Comparison of ENCODE assay signal across 17 cellular contexts in the genomic region with DNA sequence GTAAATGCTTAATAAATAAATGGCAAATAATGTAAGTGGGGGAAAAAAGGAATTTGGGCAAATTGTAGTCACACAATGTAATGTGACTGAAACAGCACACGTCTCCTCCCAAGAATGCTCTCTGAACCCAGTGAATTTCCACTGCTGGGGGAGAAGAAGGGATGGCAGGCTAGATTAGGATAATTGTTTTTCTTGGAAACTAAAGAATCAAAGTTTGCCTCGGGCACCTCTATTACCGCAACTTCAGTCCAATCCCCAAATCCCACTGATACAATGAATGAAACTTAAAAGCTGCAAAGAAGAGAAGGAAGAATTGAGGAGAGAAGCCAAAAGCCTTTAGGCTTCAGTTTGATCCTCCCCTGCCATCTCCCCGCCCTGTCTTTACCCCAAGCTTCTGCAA.
DNase-seq lines count a peak whose midpoint lies in the region; ATAC-seq, FAIRE-seq and TF ChIP-seq lines count a peak whose summit lies in the region.
"Had no signal": no experiment of that assay in that cellular context is flagged by ENCODE, and none has a peak within 500 bp of the region (broad histone marks: within the 10 kb centered on the region; RNA-seq: fewer than 3 reads in every experiment).

No MANE protein-coding gene starts in this region.

- no peaks in the 10 kb centered on the region for H3K23me2 ChIP-seq in H1 (ENCODE audit: low read depth, low read length)

- H3K9me2 ChIP-seq in GM23248 (ENCODE audit: insufficient read depth) (no peaks in the 10 kb centered on the region), PC-3 (replicated peaks; ENCODE audit: low read length) (no peaks in the 10 kb centered on the region)
- H3K9me2 ChIP-seq: SK-N-SH had no signal

- no peak overlapping the region for H4K8ac ChIP-seq in H1 (ENCODE audit: extremely low read depth, insufficient read depth, low read length)

- H3K9ac ChIP-seq in GM23248: no peak overlapping the region
- no peak overlapping the region for H3K9ac ChIP-seq in H1 (replicated peaks in 1 of 4; ENCODE audit: extremely low read depth in 1 of 4, low read depth in 3 of 4, low read length in 3 of 4)
- no peak overlapping the region for H3K9ac ChIP-seq in PC-3 (ENCODE audit: low read length)
- H3K9ac ChIP-seq: SK-N-SH had no signal

- no peaks in the 10 kb centered on the region for H3K27me3 ChIP-seq in GM23248 (replicated peaks; ENCODE audit: insufficient read depth)
- no peaks in the 10 kb centered on the region for H3K27me3 ChIP-seq in SJSA1 (replicated peaks)
- H3K27me3 ChIP-seq in H1 (replicated peaks in 1 of 4; ENCODE audit: control insufficient read depth in 3 of 4, extremely low read depth in 1 of 4, insufficient read depth in 3 of 4, low read length in 3 of 4): no peaks in the 10 kb centered on the region
- no peaks in the 10 kb centered on the region for H3K27me3 ChIP-seq in H7 (ENCODE audit: control insufficient read depth, insufficient read depth, low read length)
- H3K27me3 ChIP-seq in PC-3 (ENCODE audit: low read length): no peaks in the 10 kb centered on the region

- H3K79me2 ChIP-seq in GM23248 (ENCODE audit: insufficient read depth) (no peaks in the 10 kb centered on the region), H1 (ENCODE audit: control insufficient read depth in 1 of 2, insufficient read depth in 2 of 2, low read length in 2 of 2) (no peaks in the 10 kb centered on the region), PC-3 (ENCODE audit: low read length) (no peaks in the 10 kb centered on the region)

- H3K18ac ChIP-seq in H1 (ENCODE audit: extremely low read depth, low read length): no peak overlapping the region

- no peaks in the 10 kb centered on the region for H3K27me3 Mint-ChIP-seq in osteocyte (ENCODE audit: unreplicated experiment)
- no peaks in the 10 kb centered on the region for H3K27me3 Mint-ChIP-seq in T-helper 2 cell treated with Interferon-gamma antibody and Interleukin-4, amounts not matched to agents 5 μg/mL and 100 μg/mL, for 36 hours (ENCODE audit: low read depth)

- TF ChIP-seq RAD21 in H1 (IDR thresholded peaks at IDR 0.05 in 1 of 2, conservative IDR thresholded peaks at IDR 0.05 in 1 of 2; ENCODE audit: low read depth in 2 of 2, low read length in 2 of 2): no peak

- H3K4me2 ChIP-seq in GM23248 (ENCODE audit: unreplicated experiment): no peak overlapping the region
- H3K4me2 ChIP-seq in H1 (ENCODE audit: insufficient read depth in 1 of 2, low read depth in 2 of 2, low read length in 2 of 2): no peak overlapping the region
- H3K4me2 ChIP-seq in PC-3 (ENCODE audit: low read length): no peak overlapping the region
- H3K4me2 ChIP-seq: PC-9, SK-N-SH had no signal

- TF ChIP-seq CTCF in H1 (IDR thresholded peaks at IDR 0.05; ENCODE audit: control extremely low read depth in 1 of 3, insufficient read depth in 1 of 3, low read depth in 1 of 3, low read length in 3 of 3) (no peak), osteocyte (IDR thresholded peaks at IDR 0.05) (no peak), PC-3 (conservative IDR thresholded peaks at IDR 0.05; ENCODE audit: low read depth, low read length) (no peak)

- H4K20me1 ChIP-seq in GM23248 (ENCODE audit: insufficient read depth): no peaks in the 10 kb centered on the region
- H4K20me1 ChIP-seq in H1 (replicated peaks in 1 of 2; ENCODE audit: control insufficient read depth in 1 of 2, insufficient read depth in 2 of 2, low read length in 2 of 2): no peaks in the 10 kb centered on the region
- no peaks in the 10 kb centered on the region for H4K20me1 ChIP-seq in PC-3 (ENCODE audit: low read length)

- no peak overlapping the region for H2BK15ac ChIP-seq in H1 (ENCODE audit: low read length)

- H2BK12ac ChIP-seq in H1 (ENCODE audit: low read depth, low read length): no peak overlapping the region

- no peak for TF ChIP-seq POLR2A in H1 (IDR thresholded peaks at IDR 0.05; ENCODE audit: control extremely low read depth in 1 of 2, low read depth in 2 of 2, low read length in 2 of 2)

- H3K4me3 Mint-ChIP-seq in osteocyte (ENCODE audit: unreplicated experiment): peak overlapping the region; percentile 36
- H3K4me3 Mint-ChIP-seq in T-helper 2 cell treated with Interferon-gamma antibody and Interleukin-4, amounts not matched to agents 5 μg/mL and 100 μg/mL, for 36 hours: no peak overlapping the region

- H3K4me1 Mint-ChIP-seq in osteocyte (ENCODE audit: unreplicated experiment): peaks cover 58% of the 10 kb centered on the region
- no peaks in the 10 kb centered on the region for H3K4me1 Mint-ChIP-seq in T-helper 2 cell treated with Interferon-gamma antibody and Interleukin-4, amounts not matched to agents 5 μg/mL and 100 μg/mL, for 36 hours (ENCODE audit: low read depth)

- no peak overlapping the region for H3K14ac ChIP-seq in H1 (ENCODE audit: insufficient read length)

- BruUV-seq in PC-3 (replicated peaks; lab: Mats Ljungman, UMichigan): no TSS peak

- H2BK120ac ChIP-seq in H1 (replicated peaks; ENCODE audit: low read depth, low read length): no peak overlapping the region

- no peak overlapping the region for H3K56ac ChIP-seq in H1 (replicated peaks; ENCODE audit: insufficient read length, low read depth, low read length)

- peaks cover 25% of the 10 kb centered on the region for H3K9me3 Mint-ChIP-seq in osteocyte (ENCODE audit: unreplicated experiment)
- peaks cover 10% of the 10 kb centered on the region for H3K9me3 Mint-ChIP-seq in T-helper 2 cell treated with Interferon-gamma antibody and Interleukin-4, amounts not matched to agents 5 μg/mL and 100 μg/mL, for 36 hours

- H3K4me1 ChIP-seq in GM23248 (ENCODE audit: insufficient read depth): peaks cover 10% of the 10 kb centered on the region
- peaks cover 20% of the 10 kb centered on the region for H3K4me1 ChIP-seq in SJSA1 (replicated peaks)
- H3K4me1 ChIP-seq in H1 (replicated peaks in 1 of 4; ENCODE audit: control insufficient read depth in 3 of 4, insufficient read depth in 4 of 4, low read length in 3 of 4): no peaks in the 10 kb centered on the region
- H3K4me1 ChIP-seq in PC-3 (ENCODE audit: insufficient read depth, low read length): no peaks in the 10 kb centered on the region
- H3K4me1 ChIP-seq: Caco-2 had no signal

- no peak overlapping the region for H3K23ac ChIP-seq in H1 (ENCODE audit: insufficient read length)

- peak overlapping the region; percentile 88 for H3K27ac Mint-ChIP-seq in osteocyte (ENCODE audit: unreplicated experiment)
- no peak overlapping the region for H3K27ac Mint-ChIP-seq in T-helper 2 cell treated with Interferon-gamma antibody and Interleukin-4, amounts not matched to agents 5 μg/mL and 100 μg/mL, for 36 hours

- no peak for ATAC-seq in PC-3
- ATAC-seq: HCT116 had no signal

- intact Hi-C loops in PC-3 (cut with micrococcal nuclease): no loop called here

- no peak overlapping the region for H3K4ac ChIP-seq in H1 (replicated peaks; ENCODE audit: insufficient read length, low read depth, low read length)

- DNase-seq in GM23248 (peak; percentile 8), SJSA1 (ENCODE audit: low read depth in 1 of 2, low spot score in 2 of 2) (peak in 1 of 2 experiments; percentile 12), H1 (ENCODE audit: low read depth in 1 of 2, low spot score in 2 of 2) (no peak), osteocyte (ENCODE audit: extremely low spot score, unreplicated experiment) (no peak), H7 (no peak), PC-3 (no peak)
- no peak for DNase-seq in T-helper 2 cell treated with Interferon-gamma antibody and Interleukin-4, amounts not matched to agents 5 μg/mL and 100 μg/mL, for 36 hours (ENCODE audit: low spot score)
- DNase-seq: ACHN, Caco-2, DMS153, NCI-H1436 treated with DMSO at 0.1 percent for 48 hours, NCI-H2029 treated with DMSO at 0.1 percent for 48 hours, NCI-H748 treated with DMSO at 0.1 percent for 48 hours, PC-9, SK-N-SH had no signal

- no peaks in the 10 kb centered on the region for H3K36me3 ChIP-seq in GM23248 (ENCODE audit: low read depth)
- no peaks in the 10 kb centered on the region for H3K36me3 ChIP-seq in SJSA1
- H3K36me3 ChIP-seq in H1 (ENCODE audit: control insufficient read depth in 2 of 4, insufficient read depth in 4 of 4, low read length in 3 of 4): no peaks in the 10 kb centered on the region
- H3K36me3 ChIP-seq in H7 (replicated peaks; ENCODE audit: control insufficient read depth, insufficient read depth, low read length): no peaks in the 10 kb centered on the region
- H3K36me3 ChIP-seq in PC-3 (ENCODE audit: low read depth, low read length): no peaks in the 10 kb centered on the region

- H3K9me3 ChIP-seq in GM23248 (ENCODE audit: low read depth) (peaks cover 7% of the 10 kb centered on the region), SJSA1 (replicated peaks) (no peaks in the 10 kb centered on the region), H1 (ENCODE audit: insufficient read depth in 2 of 2, low read depth in 1 of 2, low read length in 1 of 2) (no peaks in the 10 kb centered on the region), PC-3 (ENCODE audit: low read length) (no peaks in the 10 kb centered on the region)
- H3K9me3 ChIP-seq: Caco-2, SK-N-SH had no signal

- H4K91ac ChIP-seq in H1 (replicated peaks; ENCODE audit: insufficient read length, low read length): no peak overlapping the region

- H2AFZ ChIP-seq in GM23248 (0 out of 2 replicates have a peak overlapping the region, but pooled peaks have one; percentile 3), H1 (ENCODE audit: low read length) (0 out of 2 replicates have a peak overlapping the region, but pooled peaks have one; percentile 88), PC-3 (ENCODE audit: low read length) (no peak overlapping the region)
- H2AFZ ChIP-seq: PC-9 had no signal

- no peaks in the 10 kb centered on the region for H3K79me1 ChIP-seq in H1 (ENCODE audit: low read depth, low read length)

- no peak overlapping the region for H4K5ac ChIP-seq in H1 (ENCODE audit: insufficient read length, low read depth, low read length)

- H3K4me3 ChIP-seq in GM23248 (no peak overlapping the region), SJSA1 (no peak overlapping the region), H1 (ENCODE audit: extremely low read depth in 1 of 4, insufficient read depth in 2 of 4, low read depth in 3 of 4, low read length in 4 of 4) (no peak overlapping the region), H7 (ENCODE audit: insufficient read depth, low read depth, low read length) (no peak overlapping the region), PC-3 (ENCODE audit: low read length) (no peak overlapping the region)
- H3K4me3 ChIP-seq: PC-9 had no signal

- no peak overlapping the region for H2BK20ac ChIP-seq in H1 (ENCODE audit: low read length)

- POLR2A ChIA-PET in H1 (lab: Charles Lee; ENCODE audit: partially characterized antibody) (no interaction called here), PC-3 (lab: Charles Lee; ENCODE audit: unreplicated experiment) (no interaction called here)

- WGBS in GM23248 (ENCODE audit: low coverage in 1 of 2, low lambda C conversion rate in 2 of 2, missing lambda C conversion rate in 2 of 2), 2 experiments: 88 to 89% methylated on average over 4 of the region's 4 CpGs
- WGBS in H1 (ENCODE audit: extremely low coverage in 1 of 2, insufficient coverage in 1 of 2, insufficient read length in 1 of 2, insufficient replicate concordance in 2 of 2, low coverage in 1 of 2, low lambda C conversion rate in 2 of 2, missing lambda C conversion rate in 1 of 2), 2 experiments: 85% methylated on average over 4 of the region's 4 CpGs; no CpG with 5 or more reads in 1 of the 2 experiments

- TF ChIP-seq EP300 in H1 (IDR thresholded peaks at IDR 0.05; ENCODE audit: borderline replicate concordance in 1 of 2, low read depth in 2 of 2, low read length in 2 of 2): no peak

- in situ Hi-C loops in GM23248 (cut with MboI): no loop called here

- CTCF ChIA-PET in H1 (lab: Charles Lee; ENCODE audit: partially characterized antibody): interaction anchor here (0.6 to 1.0 kb wide), 2 partner anchors 18 to 36 kb away, joined by 3 read pairs; no protein-coding TSS in a partner anchor
- CTCF ChIA-PET in PC-3 (lab: Charles Lee): no interaction called here

- H3K27ac ChIP-seq in GM23248 (no peak overlapping the region), SJSA1 (peak overlapping the region; percentile 33; the same call in 1 of the 2 replicates), H1 (ENCODE audit: low read depth, low read length) (no peak overlapping the region), PC-3 (ENCODE audit: low read length) (no peak overlapping the region)
- H3K27ac ChIP-seq: PC-9 had no signal

- H3K36me3 Mint-ChIP-seq in osteocyte (ENCODE audit: unreplicated experiment): peaks cover 36% of the 10 kb centered on the region
- no peaks in the 10 kb centered on the region for H3K36me3 Mint-ChIP-seq in T-helper 2 cell treated with Interferon-gamma antibody and Interleukin-4, amounts not matched to agents 5 μg/mL and 100 μg/mL, for 36 hours (ENCODE audit: low read depth)

- no peak overlapping the region for H2AK5ac ChIP-seq in H1 (ENCODE audit: low read depth, low read length)

- FAIRE-seq in H1 (lab: Jason Lieb, UNC): no peak
- FAIRE-seq: GM19239 had no signal

- no peak overlapping the region for H2BK5ac ChIP-seq in H1 (ENCODE audit: low read depth, low read length)

- H3F3A ChIP-seq in GM23248 (ENCODE audit: insufficient read depth) (0 out of 2 replicates have a peak, but pooled peaks cover 8% of the 10 kb centered on the region), PC-3 (ENCODE audit: low read length, unreplicated experiment) (no peaks in the 10 kb centered on the region)
